Comparison of ENCODE assay signal across 8 cellular contexts in genomic region chr7:954330-955238, GRCh38. TPM values are rescaled to one million over a fixed set of nuclear protein-coding genes. Genes with fewer than 3 reads are reported as not detected.
A peak's percentile ranks its signal among the peaks of the same experiment; 100 is the strongest.
DNase-seq lines count a peak whose midpoint lies in the region; ATAC-seq and TF ChIP-seq lines count a peak whose summit lies in the region.

TSS of gene ADAP1 (minus strand) at chr7:954680. CDS start at chr7:954477, 203 bp downstream.

- H3K27me3 Mint-ChIP-seq in activated naive CD8-positive, alpha-beta T cell treated with anti-CD3 and anti-CD28 coated beads, Interleukin-2, amount 50 U/mL, for 24 hours, result peaks cover 6% of the 10 kb centered on the region

- H3K36me3 Mint-ChIP-seq in activated naive CD8-positive, alpha-beta T cell treated with anti-CD3 and anti-CD28 coated beads, Interleukin-2, amount 50 U/mL, for 24 hours (ENCODE audit: low read depth), result peaks cover 8% of the 10 kb centered on the region

- intact Hi-C loops in sigmoid colon (cut with DNase I), result loop anchor here (5.0 to 10.0 kb wide), 4 partner anchors 37 to 170 kb away; partner anchors contain the start of gene GET4

- TF ChIP-seq POLR2A in sigmoid colon (IDR thresholded peaks at IDR 0.05), result no peak

- H3K4me1 ChIP-seq in sigmoid colon, result peaks cover 0 to 36% (median 25%) of the 10 kb centered on the region in 4 donors

- H3K4me3 ChIP-seq in iPS-11a (ENCODE audit: low read depth, low read length) (peak within 1 kb of the TSS; percentile 33), sigmoid colon (peak within 1 kb of the TSS; percentile 43 to 78 (median 70))

- WGBS in sigmoid colon, 2 donors, result 6 to 8% methylated on average over 115 of the region's 115 CpGs

- ATAC-seq in HG02642 (IDR thresholded peaks at IDR 0.05; ENCODE audit: poor library complexity, unreplicated experiment), result peak; percentile 68
- peak; percentile 79 for ATAC-seq in activated naive CD8-positive, alpha-beta T cell treated with anti-CD3 and anti-CD28 coated beads, Interleukin-2, amount 50 U/mL, for 24 hours
- no peak for ATAC-seq in HG02763 (IDR thresholded peaks at IDR 0.05; ENCODE audit: unreplicated experiment)

- no peaks in the 10 kb centered on the region for H3K36me3 ChIP-seq in sigmoid colon

- H3K27ac ChIP-seq in sigmoid colon, result peak within 1 kb of the TSS; percentile 80 to 93 (median 89)

- in situ Hi-C loops in SK-MEL-5 (cut with HindIII; ENCODE audit: low pct_unique_long_range_greater_than_20kb, low sequenced_read_pairs), result no loop called here

- H3K27me3 ChIP-seq in sigmoid colon, result no peaks in the 10 kb centered on the region

- DNase-seq in SK-MEL-5 (ENCODE audit: low read depth, low spot score) (peak; percentile 32), sigmoid colon (peak; percentile 67), NCI-H2029 (lab: John Stamatoyannopoulos, UW) (no peak)
- DNase-seq in activated naive CD8-positive, alpha-beta T cell treated with anti-CD3 and anti-CD28 coated beads, Interleukin-2, amount 50 U/mL, for 24 hours, result peak; percentile 73

- peak within 1 kb of the TSS; percentile 75 for H3K4me3 Mint-ChIP-seq in activated naive CD8-positive, alpha-beta T cell treated with anti-CD3 and anti-CD28 coated beads, Interleukin-2, amount 50 U/mL, for 24 hours

- H3K9me3 ChIP-seq in sigmoid colon, result no peaks in the 10 kb centered on the region

- H3K9me3 Mint-ChIP-seq in activated naive CD8-positive, alpha-beta T cell treated with anti-CD3 and anti-CD28 coated beads, Interleukin-2, amount 50 U/mL, for 24 hours, result no peaks in the 10 kb centered on the region

- TF ChIP-seq EP300 in sigmoid colon (IDR thresholded peaks at IDR 0.05), result no peak

- peaks cover 19% of the 10 kb centered on the region for H3K4me1 Mint-ChIP-seq in activated naive CD8-positive, alpha-beta T cell treated with anti-CD3 and anti-CD28 coated beads, Interleukin-2, amount 50 U/mL, for 24 hours

- peak within 1 kb of the TSS; percentile 31 for H3K27ac Mint-ChIP-seq in activated naive CD8-positive, alpha-beta T cell treated with anti-CD3 and anti-CD28 coated beads, Interleukin-2, amount 50 U/mL, for 24 hours

- TF ChIP-seq CTCF in GM12872 (IDR thresholded peaks at IDR 0.05; ENCODE audit: insufficient read depth, low read depth, low read length) (peak; percentile 52; the same call in 2 of the 3 replicates), sigmoid colon (IDR thresholded peaks at IDR 0.05) (no peak)

RNA-seq across cellular contexts. Expression of gene ADAP1, which starts in this region (rescaled TPM):
- 4.4 and 5.5 TPM in 2 replicates for total RNA-seq in SK-MEL-5 (2014; rRNA removed; shearing (Covaris generic))
- polyA plus RNA-seq in SK-MEL-5 (2015; cell fraction: cytosol; rRNA removed), result 3.3 and 7.6 TPM in 2 replicates
- 2.5 and 6.4 TPM in 2 replicates for polyA plus RNA-seq in SK-MEL-5 (2015; cell fraction: nucleus; rRNA removed)
- 10 to 100 TPM; 11.4 to 72.6 (median 28.9) TPM for total RNA-seq in sigmoid colon
- 100 to 1,000 TPM in 2 of 3 donors, 10 to 100 TPM in 1; 99.1 to 157 (median 109) TPM for polyA plus RNA-seq in sigmoid colon
